Comparison of ENCODE assay signal across 28 cellular contexts in genomic region chr6:151705994-151706733, GRCh38.
"Had no signal": no experiment of that assay in that cellular context is flagged by ENCODE, and none has a peak within 500 bp of the region (broad histone marks: within the 10 kb centered on the region; RNA-seq: fewer than 3 reads in every experiment).

No MANE protein-coding gene starts in this region.

- H3K27ac ChIP-seq: gastrocnemius medialis, pancreas, psoas muscle, sigmoid colon had no signal

- FAIRE-seq: bronchial epithelial cell, colon, islet of Langerhans, pancreas had no signal

- H3K27me3 Mint-ChIP-seq: activated B cell treated with CpG ODN at 0.5 μM for 24 hours; stimulated activated memory B cell treated with anti-CD40 and anti-IgM and Interleukin-4, amounts not matched to agents 10 μg/mL and 1 μg/mL and 100 μg/mL, for 72 hours; type B pancreatic cell had no signal

- DNase-seq: activated B cell treated with CpG ODN at 0.5 μM for 24 hours; activated CD4-positive, alpha-beta T cell treated with anti-CD3 and anti-CD28 coated beads, Interleukin-2, amount 50 U/mL, for 4 hours; activated effector memory CD4-positive, alpha-beta T cell treated with Interleukin-2 at 50 U/mL for 16 hours; activated naive CD4-positive, alpha-beta T cell treated with Interleukin-2 at 50 U/mL for 16 hours; activated T-cell treated with anti-CD3 and anti-CD28 coated beads for 4 hours; activated T-cell treated with anti-CD3 and anti-CD28 coated beads, Interleukin-2, amount 50 U/mL, for 72 hours; anterior cingulate cortex; effector CD8-positive, alpha-beta T cell; gastrocnemius medialis; glutamatergic neuron; left ventricle myocardium superior; nephron progenitor cell; pancreas; psoas muscle; sigmoid colon; stimulated activated CD4-positive, alpha-beta T cell treated with anti-CD3 and anti-CD28 coated beads, Interleukin-1b, Interleukin-23, amount 100 ng/mL, for 48 hours; stimulated activated CD4-positive, alpha-beta T cell treated with anti-CD3 and anti-CD28 coated beads, Interleukin-4, amount 100 ng/mL, for 4 hours; stimulated activated CD8-positive, alpha-beta memory T cell treated with anti-CD3 and anti-CD28 coated beads, Interleukin-4, amount 100 ng/mL, for 48 hours; stimulated activated naive CD8-positive, alpha-beta T cell treated with anti-CD3 and anti-CD28 coated beads, Interleukin-15, amount 100 ng/mL, for 72 hours; substantia nigra; T-helper 2 cell had no signal

- H3K9me3 Mint-ChIP-seq: activated B cell treated with CpG ODN at 0.5 μM for 24 hours; stimulated activated memory B cell treated with anti-CD40 and anti-IgM and Interleukin-4, amounts not matched to agents 10 μg/mL and 1 μg/mL and 100 μg/mL, for 72 hours; stimulated activated naive CD8-positive, alpha-beta T cell treated with anti-CD3 and anti-CD28 coated beads, Interleukin-15, amount 100 ng/mL, for 72 hours; type B pancreatic cell had no signal

- H3K27ac Mint-ChIP-seq: activated B cell treated with CpG ODN at 0.5 μM for 24 hours; activated naive CD8-positive, alpha-beta T cell; activated T-cell treated with anti-CD3 and anti-CD28 coated beads, Interleukin-2, amount 50 U/mL, for 72 hours; nephron progenitor cell; stimulated activated memory B cell treated with anti-CD40 and anti-IgM and Interleukin-4, amounts not matched to agents 10 μg/mL and 1 μg/mL and 100 μg/mL, for 72 hours; stimulated activated naive CD8-positive, alpha-beta T cell treated with anti-CD3 and anti-CD28 coated beads, Interleukin-15, amount 100 ng/mL, for 72 hours; type B pancreatic cell had no signal

- H3K4me1 ChIP-seq: gastrocnemius medialis, pancreas, psoas muscle, sigmoid colon had no signal

- H3K4me3 Mint-ChIP-seq: activated B cell treated with CpG ODN at 0.5 μM for 24 hours; activated naive CD8-positive, alpha-beta T cell; activated T-cell treated with anti-CD3 and anti-CD28 coated beads, Interleukin-2, amount 50 U/mL, for 72 hours; nephron progenitor cell; stimulated activated memory B cell treated with anti-CD40 and anti-IgM and Interleukin-4, amounts not matched to agents 10 μg/mL and 1 μg/mL and 100 μg/mL, for 72 hours; stimulated activated naive CD8-positive, alpha-beta T cell treated with anti-CD3 and anti-CD28 coated beads, Interleukin-15, amount 100 ng/mL, for 72 hours; type B pancreatic cell had no signal

- H3K4me3 ChIP-seq: gastrocnemius medialis, pancreas, psoas muscle, sigmoid colon, smooth muscle cell had no signal

- H3K9me3 ChIP-seq: gastrocnemius medialis, pancreas, psoas muscle, sigmoid colon had no signal

- H3K27me3 ChIP-seq: gastrocnemius medialis, pancreas, sigmoid colon had no signal

- H3K36me3 Mint-ChIP-seq: activated naive CD8-positive, alpha-beta T cell; stimulated activated memory B cell treated with anti-CD40 and anti-IgM and Interleukin-4, amounts not matched to agents 10 μg/mL and 1 μg/mL and 100 μg/mL, for 72 hours; type B pancreatic cell had no signal

- ATAC-seq: activated T-cell treated with anti-CD3 and anti-CD28 coated beads, Interleukin-2, amount 50 U/mL, for 72 hours; gastrocnemius medialis; left ventricle myocardium superior; pancreas; psoas muscle; stimulated activated memory B cell treated with anti-CD40 and anti-IgM and Interleukin-4, amounts not matched to agents 10 μg/mL and 1 μg/mL and 100 μg/mL, for 72 hours; stimulated activated naive CD8-positive, alpha-beta T cell treated with anti-CD3 and anti-CD28 coated beads, Interleukin-15, amount 100 ng/mL, for 72 hours had no signal

- H3K36me3 ChIP-seq: gastrocnemius medialis, pancreas, sigmoid colon had no signal

- H3K4me2 ChIP-seq: smooth muscle cell had no signal

- H3K4me1 Mint-ChIP-seq: nephron progenitor cell had no signal
